Comparison of ENCODE assay signal across 15 cellular contexts in the genomic region with DNA sequence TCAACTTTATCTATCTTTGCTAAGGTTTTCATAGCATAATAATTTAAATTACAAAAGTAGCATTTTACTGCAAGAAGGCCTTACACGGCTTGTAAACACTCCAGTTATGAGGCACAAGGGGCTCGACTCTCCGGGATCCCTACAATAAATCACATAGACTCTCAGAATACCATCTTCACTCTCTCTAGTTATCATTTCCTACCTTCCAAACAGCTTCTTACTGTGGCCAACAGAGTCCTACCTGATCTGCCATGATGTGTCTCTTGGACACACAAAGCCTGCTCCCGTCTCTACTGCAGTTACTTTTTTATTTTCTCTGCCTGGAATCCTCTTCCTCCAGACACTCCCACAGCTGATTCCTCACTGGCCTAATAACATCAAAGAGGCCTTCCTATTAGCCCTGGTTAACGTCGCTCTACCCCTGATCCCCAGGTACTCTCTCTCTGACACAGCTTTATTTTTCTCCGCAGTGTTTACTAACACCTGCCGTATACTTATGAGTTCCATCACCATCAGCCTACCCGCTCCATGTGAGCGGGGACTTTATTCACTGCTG.
A peak's percentile ranks its signal among the peaks of the same experiment; 100 is the strongest.
DNase-seq lines count a peak whose midpoint lies in the region; ATAC-seq and TF ChIP-seq lines count a peak whose summit lies in the region.
"Had no signal": no experiment of that assay in that cellular context is flagged by ENCODE, and none has a peak within 500 bp of the region (broad histone marks: within the 10 kb centered on the region; RNA-seq: fewer than 3 reads in every experiment).

No MANE protein-coding gene starts in this region.

- no peaks in the 10 kb centered on the region for H3K36me3 ChIP-seq in CD8-positive, alpha-beta memory T cell (ENCODE audit: insufficient read depth, low read length)
- H3K36me3 ChIP-seq: sigmoid colon had no signal

- TF ChIP-seq CTCF in mesothelial cell of epicardium (IDR thresholded peaks at IDR 0.05; ENCODE audit: unreplicated experiment) = no peak

- intact Hi-C loops in left cardiac atrium (cut with DNase I) = no loop called here

- no peak for DNase-seq in CD8-positive, alpha-beta memory T cell
- peak; percentile 28 for DNase-seq in LHCN-M2 (ENCODE audit: low read depth)
- DNase-seq in activated naive CD8-positive, alpha-beta T cell treated with anti-CD3 and anti-CD28 coated beads for 36 hours = no peak
- DNase-seq in mesothelial cell of epicardium (ENCODE audit: low spot score in 2 of 2, unreplicated experiment in 2 of 2) = no peak
- no peak for DNase-seq in nucleus accumbens (lab: John Stamatoyannopoulos, UW)
- DNase-seq in stimulated activated naive CD4-positive, alpha-beta T cell (lab: John Stamatoyannopoulos, UW) = no peak
- DNase-seq in left cardiac atrium = no peak
- no peak for DNase-seq in SKM-1 treated with dmso at 0.1 percent for 144 hours (lab: John Stamatoyannopoulos, UW; ENCODE audit: unreplicated experiment)
- DNase-seq: activated gamma-delta T cell treated with Interleukin-2 at 50 U/mL for 16 hours; DMS79 treated with DMSO at 0.1 percent for 48 hours; effector CD4-positive, alpha-beta T cell; hypothalamus; NCI-H1436; NK-92 treated with Interleukin-12 subunit alpha and Interleukin-12 subunit beta, amount 100 ng/mL, for 24 hours; sigmoid colon had no signal

- ATAC-seq in left cardiac atrium = no peak

- peak overlapping the region; percentile 72 to 98 (median 86) for H3K27ac Mint-ChIP-seq in CD8-positive, alpha-beta memory T cell
- H3K27ac Mint-ChIP-seq in activated naive CD8-positive, alpha-beta T cell treated with anti-CD3 and anti-CD28 coated beads for 36 hours = peak overlapping the region; percentile 79
- H3K27ac Mint-ChIP-seq in mesothelial cell of epicardium = peak overlapping the region; percentile 3

- H3K27me3 Mint-ChIP-seq in CD8-positive, alpha-beta memory T cell = no peaks in the 10 kb centered on the region
- no peaks in the 10 kb centered on the region for H3K27me3 Mint-ChIP-seq in activated naive CD8-positive, alpha-beta T cell treated with anti-CD3 and anti-CD28 coated beads for 36 hours
- H3K27me3 Mint-ChIP-seq in mesothelial cell of epicardium (ENCODE audit: low read depth) = no peaks in the 10 kb centered on the region

- no peaks in the 10 kb centered on the region for H3K9me3 ChIP-seq in CD8-positive, alpha-beta memory T cell (ENCODE audit: low read length)
- H3K9me3 ChIP-seq: sigmoid colon had no signal

- no peaks in the 10 kb centered on the region for H3K9me3 Mint-ChIP-seq in CD8-positive, alpha-beta memory T cell
- no peaks in the 10 kb centered on the region for H3K9me3 Mint-ChIP-seq in activated naive CD8-positive, alpha-beta T cell treated with anti-CD3 and anti-CD28 coated beads for 36 hours
- H3K9me3 Mint-ChIP-seq in mesothelial cell of epicardium = peaks cover 33% of the 10 kb centered on the region

- POLR2A ChIA-PET in CD8-positive, alpha-beta memory T cell (lab: Charles Lee) = interaction anchor here (1.5 kb wide), 1 partner anchor 46 kb away, joined by 6 read pairs; no protein-coding TSS in a partner anchor

- no peak overlapping the region for H3K27ac ChIP-seq in CD8-positive, alpha-beta memory T cell (ENCODE audit: low read depth, low read length)
- H3K27ac ChIP-seq: sigmoid colon had no signal

- H3K36me3 Mint-ChIP-seq in CD8-positive, alpha-beta memory T cell = no peaks in the 10 kb centered on the region
- peaks cover 58% of the 10 kb centered on the region for H3K36me3 Mint-ChIP-seq in activated naive CD8-positive, alpha-beta T cell treated with anti-CD3 and anti-CD28 coated beads for 36 hours
- H3K36me3 Mint-ChIP-seq in mesothelial cell of epicardium = peaks cover 8% of the 10 kb centered on the region

- no peak overlapping the region for H3K4me3 ChIP-seq in CD8-positive, alpha-beta memory T cell (ENCODE audit: low read length)
- H3K4me3 ChIP-seq: sigmoid colon had no signal

- H3K4me3 Mint-ChIP-seq in CD8-positive, alpha-beta memory T cell = peak overlapping the region; percentile 20 to 72 (median 41)
- H3K4me3 Mint-ChIP-seq in activated naive CD8-positive, alpha-beta T cell treated with anti-CD3 and anti-CD28 coated beads for 36 hours = peak overlapping the region; percentile 19
- no peak overlapping the region for H3K4me3 Mint-ChIP-seq in mesothelial cell of epicardium

- H3K4me1 Mint-ChIP-seq in CD8-positive, alpha-beta memory T cell = peaks cover 64 to 91% (median 91%) of the 10 kb centered on the region in 3 donors
- H3K4me1 Mint-ChIP-seq in activated naive CD8-positive, alpha-beta T cell treated with anti-CD3 and anti-CD28 coated beads for 36 hours = peaks cover 73% of the 10 kb centered on the region
- peaks cover 20% of the 10 kb centered on the region for H3K4me1 Mint-ChIP-seq in mesothelial cell of epicardium

- CTCF ChIA-PET in CD8-positive, alpha-beta memory T cell (lab: Charles Lee) = interaction anchor here (0.9 to 1.1 kb wide), 2 partner anchors 11 to 41 kb away, joined by 4 to 5 read pairs; no protein-coding TSS in a partner anchor

- H3K27me3 ChIP-seq in CD8-positive, alpha-beta memory T cell (ENCODE audit: insufficient read depth, low read length, poor library complexity, severe bottlenecking) = no peaks in the 10 kb centered on the region
- H3K27me3 ChIP-seq: sigmoid colon had no signal

- H3K4me1 ChIP-seq in CD8-positive, alpha-beta memory T cell (ENCODE audit: insufficient read depth, low read length) = peaks cover 49% of the 10 kb centered on the region
- H3K4me1 ChIP-seq: sigmoid colon had no signal

Comparison
In these comparisons a context has a peak if more than half of its experiments do, and no peak if none do; other contexts are left out.
1. H3K27ac Mint-ChIP-seq: peak in every context shown above with its lines; median percentile 86 in CD8-positive, alpha-beta memory T cell; 79 in activated naive CD8-positive, alpha-beta T cell treated with anti-CD3 and anti-CD28 coated beads for 36 hours; 3 in mesothelial cell of epicardium.